8 cellular contexts compared by ENCODE assay signal in genomic region chr11:65354265-65355012, GRCh38. TPM values are rescaled to one million over a fixed set of nuclear protein-coding genes. Genes with fewer than 3 reads are reported as not detected.
DNase-seq lines count a peak whose midpoint lies in the region; ATAC-seq and TF ChIP-seq lines count a peak whose summit lies in the region.

A gene with protein sequence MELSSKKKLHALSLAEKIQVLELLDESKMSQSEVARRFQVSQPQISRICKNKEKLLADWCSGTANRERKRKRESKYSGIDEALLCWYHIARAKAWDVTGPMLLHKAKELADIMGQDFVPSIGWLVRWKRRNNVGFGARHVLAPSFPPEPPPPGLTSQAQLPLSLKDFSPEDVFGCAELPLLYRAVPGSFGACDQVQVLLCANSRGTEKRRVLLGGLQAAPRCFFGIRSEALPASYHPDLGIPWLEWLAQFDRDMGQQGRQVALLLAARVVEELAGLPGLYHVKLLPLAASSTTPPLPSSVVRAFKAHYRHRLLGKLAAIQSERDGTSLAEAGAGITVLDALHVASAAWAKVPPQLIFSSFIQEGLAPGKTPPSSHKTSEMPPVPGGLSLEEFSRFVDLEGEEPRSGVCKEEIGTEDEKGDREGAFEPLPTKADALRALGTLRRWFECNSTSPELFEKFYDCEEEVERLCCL (plus strand): TSS chr11:65354751. CDS start chr11:65355809, 1,058 bp downstream.

- no peaks in the 10 kb centered on the region for H3K27me3 ChIP-seq in right lobe of liver

- H3K27ac ChIP-seq in C4-2B, result peak within 1 kb of the TSS; percentile 64
- H3K27ac ChIP-seq in right lobe of liver, result peak within 1 kb of the TSS in 1 of 3 donors; percentile 18

- TF ChIP-seq POLR2A in right lobe of liver (IDR thresholded peaks at IDR 0.05), result peak; percentile 71

- peaks cover 0 to 28% (median 9%) of the 10 kb centered on the region in 4 donors for H3K36me3 ChIP-seq in right lobe of liver

- no peaks in the 10 kb centered on the region for H3K9me3 ChIP-seq in right lobe of liver

- ATAC-seq in GM19395 (IDR thresholded peaks at IDR 0.05; ENCODE audit: unreplicated experiment) (peak; percentile 87), HG03521 (IDR thresholded peaks at IDR 0.05; ENCODE audit: unreplicated experiment) (peak; percentile 82), right lobe of liver (peak; percentile 86 to 93 (median 90))

- H3K4me1 ChIP-seq in right lobe of liver, result peaks cover 0 to 35% (median 10%) of the 10 kb centered on the region in 4 donors

- 0% methylated on average over 16 of the region's 79 CpGs for WGBS in right lobe of liver (ENCODE audit: insufficient coverage, low coverage, low lambda C conversion rate, missing lambda C conversion rate)

- TF ChIP-seq CTCF in C4-2B (conservative IDR thresholded peaks at IDR 0.05) (no peak), right lobe of liver (IDR thresholded peaks at IDR 0.05) (no peak)

- peak within 1 kb of the TSS; percentile 52 to 65 (median 64) for H3K4me3 ChIP-seq in right lobe of liver

- intact Hi-C loops in right lobe of liver (cut with DNase I), result loop anchor here in 1 of 2 donors (5.0 kb wide), 1 partner anchor 38 kb away; no protein-coding TSS in a partner anchor

- DNase-seq in NCI-H748 (lab: John Stamatoyannopoulos, UW; ENCODE audit: unreplicated experiment), result peak; percentile 97
- peak; percentile 91 to 96 for DNase-seq in activated CD4-positive, alpha-beta T cell treated with anti-CD3 and anti-CD28 coated beads, Interleukin-2, amount 50 U/mL, for 24 hours (ENCODE audit: low read depth in 1 of 2, low spot score in 1 of 2)
- peak; percentile 96 for DNase-seq in dermis blood vessel endothelial cell
- DNase-seq in right lobe of liver, result peak; percentile 97 to 98 (median 97)
- peak; percentile 98 for DNase-seq in stimulated activated CD4-positive, alpha-beta T cell treated with anti-CD3 and anti-CD28 coated beads, Interleukin-4, amount 100 ng/mL, for 1 hour

RNA-seq across cellular contexts. Expression of the gene that starts here (rescaled TPM):
- total RNA-seq in dermis blood vessel endothelial cell (0.17 and 0.23 TPM in 2 replicates), right lobe of liver (under 1 TPM in 3 of 6 experiments, not detected in 3; 0.10 to 0.28 (median 0.20) TPM)

Comparison
In these comparisons a context has a peak if more than half of its experiments do, and no peak if none do; other contexts are left out.
1. Peak in DNase-seq in dermis blood vessel endothelial cell; RNA of the gene not detected or under 1 TPM.
2. Peak in DNase-seq, ATAC-seq and H3K4me3 ChIP-seq in right lobe of liver; RNA of the gene not detected or under 1 TPM.